ENCODE assay signal across 8 cellular contexts in the genomic region with DNA sequence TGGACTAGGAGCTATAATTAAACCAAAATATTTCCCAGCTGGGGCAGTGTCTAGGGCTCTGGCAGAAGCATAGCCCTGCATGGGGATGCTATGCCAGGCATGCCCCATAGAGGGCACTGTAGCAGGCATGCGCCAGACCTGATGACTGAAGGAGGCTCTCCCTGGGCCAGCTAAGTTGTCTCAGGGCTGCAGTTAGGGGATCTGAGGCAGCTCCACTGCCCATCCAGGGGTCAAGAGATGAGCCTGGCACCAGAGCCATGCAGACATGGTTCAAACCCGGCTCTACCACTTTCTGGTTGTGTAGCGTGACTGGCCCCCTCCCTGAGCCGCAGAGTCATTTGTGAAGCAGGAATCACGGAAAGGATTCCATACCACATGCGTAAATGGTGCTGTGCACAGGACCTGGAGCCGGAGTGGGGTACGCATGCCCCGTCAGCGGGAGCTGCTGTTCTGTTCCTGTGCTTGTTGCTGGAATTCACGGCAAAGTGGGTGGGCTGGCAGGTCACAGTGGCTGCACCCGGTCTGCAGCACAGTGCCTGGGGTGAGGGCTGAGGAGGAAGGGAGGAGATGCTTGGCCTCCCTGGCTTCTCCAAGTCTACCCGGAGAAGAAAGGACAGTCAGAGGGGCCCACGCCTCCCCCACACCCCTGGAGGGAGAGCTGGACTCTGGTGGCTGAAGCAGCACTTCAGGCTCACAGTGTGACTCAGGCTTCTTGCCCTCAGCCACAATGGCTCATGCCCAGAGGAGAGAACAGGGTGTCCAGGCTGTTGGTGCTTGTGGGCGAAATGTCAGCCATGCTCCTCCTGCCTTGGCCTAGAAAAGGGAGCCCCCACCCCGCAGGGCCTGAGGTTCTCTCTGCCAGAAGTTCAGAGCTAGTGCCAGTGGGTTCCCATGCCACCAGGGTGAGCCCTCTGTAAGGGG. TPM values are rescaled to one million over a fixed set of nuclear protein-coding genes. Genes with fewer than 3 reads are reported as not detected.
DNase-seq lines count a peak whose midpoint lies in the region; ATAC-seq and TF ChIP-seq lines count a peak whose summit lies in the region.

No MANE protein-coding gene starts in this region.

- H3K9me3 Mint-ChIP-seq in CD4-positive, alpha-beta memory T cell: no peaks in the 10 kb centered on the region
- no peaks in the 10 kb centered on the region for H3K9me3 Mint-ChIP-seq in neural crest cell

- intact Hi-C loops in CD4-positive, alpha-beta memory T cell (cut with micrococcal nuclease): no loop called here
- intact Hi-C loops in thyroid gland (cut with DNase I): no loop called here

- WGBS in thyroid gland, 2 donors: 48 to 76% methylated on average over 10 to 13 of the region's 16 CpGs

- H3K4me3 Mint-ChIP-seq in CD4-positive, alpha-beta memory T cell: no peak overlapping the region
- H3K4me3 Mint-ChIP-seq in neural crest cell: no peak overlapping the region

- H3K27me3 Mint-ChIP-seq in CD4-positive, alpha-beta memory T cell: no peaks in the 10 kb centered on the region
- no peaks in the 10 kb centered on the region for H3K27me3 Mint-ChIP-seq in neural crest cell (ENCODE audit: low read depth)

- no peak overlapping the region for H3K27ac ChIP-seq in CD4-positive, alpha-beta memory T cell (ENCODE audit: low read depth, low read length)
- H3K27ac ChIP-seq in thyroid gland: peak overlapping the region; percentile 10 to 95 (median 17)

- H3K27ac Mint-ChIP-seq in CD4-positive, alpha-beta memory T cell: peak overlapping the region in 3 of 7 donors; percentile 13 to 43 (median 22)
- no peak overlapping the region for H3K27ac Mint-ChIP-seq in neural crest cell (ENCODE audit: unreplicated experiment)

- peak; percentile 84 for ATAC-seq in GM21515 (IDR thresholded peaks at IDR 0.05; ENCODE audit: unreplicated experiment)

- DNase-seq in CD4-positive, alpha-beta memory T cell: peak; percentile 21 to 51 (median 29)
- DNase-seq in NCI-H226 (peak; percentile 32), activated T-cell treated with anti-CD3 and anti-CD28 coated beads for 48 hours (ENCODE audit: low read depth) (peak; percentile 64), fibroblast of gingiva (ENCODE audit: low read depth) (peak; percentile 75), neural crest cell (ENCODE audit: low read depth, low spot score) (peak; percentile 66), thyroid gland (peak; percentile 71 to 78), NCI-H1417 treated with DMSO at 0.1 percent for 48 hours (lab: John Stamatoyannopoulos, UW) (no peak)

- no peaks in the 10 kb centered on the region for H3K27me3 ChIP-seq in CD4-positive, alpha-beta memory T cell (ENCODE audit: insufficient read depth, low read length)
- no peaks in the 10 kb centered on the region for H3K27me3 ChIP-seq in thyroid gland

- H3K4me1 Mint-ChIP-seq in CD4-positive, alpha-beta memory T cell: no peaks in the 10 kb centered on the region
- peaks cover 5% of the 10 kb centered on the region for H3K4me1 Mint-ChIP-seq in neural crest cell

- H3K36me3 ChIP-seq in CD4-positive, alpha-beta memory T cell (ENCODE audit: insufficient read depth, low read length): peaks cover 5% of the 10 kb centered on the region
- H3K36me3 ChIP-seq in thyroid gland: peaks cover 30 to 33% of the 10 kb centered on the region in 2 donors

- no peaks in the 10 kb centered on the region for H3K9me3 ChIP-seq in CD4-positive, alpha-beta memory T cell (ENCODE audit: control insufficient read depth in 1 of 2, low read length in 2 of 2)
- H3K9me3 ChIP-seq in thyroid gland: no peaks in the 10 kb centered on the region

- TF ChIP-seq POLR2A in thyroid gland (IDR thresholded peaks at IDR 0.05): no peak

- H3K4me3 ChIP-seq in CD4-positive, alpha-beta memory T cell (ENCODE audit: low read length in 2 of 2): no peak overlapping the region
- no peak overlapping the region for H3K4me3 ChIP-seq in thyroid gland (replicated peaks in 1 of 3)

- H3K4me1 ChIP-seq in CD4-positive, alpha-beta memory T cell (ENCODE audit: insufficient read depth, low read length): no peaks in the 10 kb centered on the region
- peaks cover 31 to 39% of the 10 kb centered on the region in 2 donors for H3K4me1 ChIP-seq in thyroid gland

- peak; percentile 79 for TF ChIP-seq CTCF in neural crest cell (conservative IDR thresholded peaks at IDR 0.05)
- peak; percentile 60 to 92 (median 70) for TF ChIP-seq CTCF in thyroid gland (IDR thresholded peaks at IDR 0.05)

- peaks cover 24 to 40% of the 10 kb centered on the region in 2 donors for H3K36me3 Mint-ChIP-seq in CD4-positive, alpha-beta memory T cell
- peaks cover 2% of the 10 kb centered on the region for H3K36me3 Mint-ChIP-seq in neural crest cell (ENCODE audit: low read depth)

- POLR2A ChIA-PET in CD4-positive, alpha-beta memory T cell (lab: Charles Lee; ENCODE audit: partially characterized antibody): interaction anchor here (0.7 kb wide), 1 partner anchor 18 kb away, joined by 3 read pairs; no protein-coding TSS in a partner anchor

- CTCF ChIA-PET in CD4-positive, alpha-beta memory T cell (lab: Charles Lee; ENCODE audit: partially characterized antibody): interaction anchor here (0.6 to 6.9 kb wide), 21 partner anchors 9 to 887 kb away, joined by 3 to 59 read pairs (median 4); a partner anchor contains a TSS

RNA-seq across cellular contexts. Expression of a gene that starts 43.1 kb away (rescaled TPM):
- total RNA-seq in CD4-positive, alpha-beta memory T cell: not detected
- polyA plus RNA-seq in CD4-positive, alpha-beta memory T cell: not detected
- total RNA-seq in neural crest cell (not detected in 2 replicates), thyroid gland (10 to 100 TPM in 3 of 4 donors, 1 to 10 TPM in 1; 5.7 to 53.3 (median 14.1) TPM)
